9 cellular contexts compared by ENCODE assay signal in genomic region chr2:232230557-232230956, GRCh38.
DNase-seq lines count a peak whose midpoint lies in the region; ATAC-seq and TF ChIP-seq lines count a peak whose summit lies in the region.
"Had no signal": no experiment of that assay in that cellular context is flagged by ENCODE, and none has a peak within 500 bp of the region (broad histone marks: within the 10 kb centered on the region; RNA-seq: fewer than 3 reads in every experiment).

No MANE protein-coding gene starts in this region.

- no peaks in the 10 kb centered on the region for H3K36me3 Mint-ChIP-seq in activated T-cell treated with anti-CD3 and anti-CD28 coated beads, Interleukin-2, amount 50 U/mL, for 72 hours (ENCODE audit: insufficient read depth in 2 of 2)

- peaks cover 13% of the 10 kb centered on the region for H3K4me1 Mint-ChIP-seq in activated T-cell treated with anti-CD3 and anti-CD28 coated beads, Interleukin-2, amount 50 U/mL, for 72 hours (ENCODE audit: low read depth)

- no peak overlapping the region for H3K27ac ChIP-seq in DND-41 (ENCODE audit: low read length)
- no peak overlapping the region for H3K27ac ChIP-seq in left lung

- H3K27me3 ChIP-seq in DND-41 (ENCODE audit: insufficient read depth, low read length, poor library complexity) (no peaks in the 10 kb centered on the region), left lung (no peaks in the 10 kb centered on the region)
- H3K27me3 ChIP-seq: heart right ventricle had no signal

- H3K4me3 ChIP-seq in DND-41 (ENCODE audit: low read depth in 1 of 2, low read length in 2 of 2) (no peak overlapping the region), left lung (no peak overlapping the region)
- H3K4me3 ChIP-seq: heart right ventricle had no signal

- no peak overlapping the region for H2AFZ ChIP-seq in DND-41 (ENCODE audit: low read depth, low read length)

- no peak overlapping the region for H3K4me3 Mint-ChIP-seq in activated T-cell treated with anti-CD3 and anti-CD28 coated beads, Interleukin-2, amount 50 U/mL, for 72 hours

- ATAC-seq in DND-41 (ENCODE audit: insufficient read depth, low read depth) (no peak), left lobe of liver (peak; percentile 53), left lung (no peak), GM21737 (IDR thresholded peaks at IDR 0.05; ENCODE audit: unreplicated experiment) (no peak), HG03571 (IDR thresholded peaks at IDR 0.05; ENCODE audit: unreplicated experiment) (no peak)
- peak; percentile 37 to 66 for ATAC-seq in activated T-cell treated with anti-CD3 and anti-CD28 coated beads, Interleukin-2, amount 50 U/mL, for 72 hours (replicated peaks in 1 of 2)

- no peaks in the 10 kb centered on the region for H4K20me1 ChIP-seq in DND-41 (ENCODE audit: insufficient read depth, low read length)

- no peak overlapping the region for H3K27ac Mint-ChIP-seq in activated T-cell treated with anti-CD3 and anti-CD28 coated beads, Interleukin-2, amount 50 U/mL, for 72 hours

- no peaks in the 10 kb centered on the region for H3K79me2 ChIP-seq in DND-41 (ENCODE audit: insufficient read depth, low read length)

- H3K4me1 ChIP-seq in DND-41 (ENCODE audit: insufficient read depth, low read length) (peaks cover 11% of the 10 kb centered on the region), left lung (peaks cover 0 to 1% of the 10 kb centered on the region in 2 donors)

- intact Hi-C loops in left lung (cut with DNase I) = no loop called here

- DNase-seq in DND-41 = peak; percentile 26
- peak; percentile 28 for DNase-seq in HT-29 (ENCODE audit: low spot score)
- DNase-seq in activated T-cell treated with anti-CD3 and anti-CD28 coated beads, Interleukin-2, amount 50 U/mL, for 72 hours = peak; percentile 41 to 44
- no peak for DNase-seq in left lobe of liver (ENCODE audit: low spot score)
- no peak for DNase-seq in left lung
- no peak for DNase-seq in NCI-H1417 treated with DMSO at 0.1 percent for 48 hours (lab: John Stamatoyannopoulos, UW)
- DNase-seq: heart right ventricle had no signal

- TF ChIP-seq CTCF in DND-41 (IDR thresholded peaks at IDR 0.05; ENCODE audit: borderline replicate concordance, extremely low read depth, low read length, poor library complexity, severe bottlenecking) = peak; percentile 44
- TF ChIP-seq CTCF in left lung (IDR thresholded peaks at IDR 0.05) = no peak

- no peak overlapping the region for H3K9ac ChIP-seq in DND-41 (ENCODE audit: low read depth, low read length)

- H3K9me3 Mint-ChIP-seq in activated T-cell treated with anti-CD3 and anti-CD28 coated beads, Interleukin-2, amount 50 U/mL, for 72 hours = no peaks in the 10 kb centered on the region

- H3K36me3 ChIP-seq in DND-41 (ENCODE audit: insufficient read depth, low read length) (no peaks in the 10 kb centered on the region), left lung (no peaks in the 10 kb centered on the region)
- H3K36me3 ChIP-seq: heart right ventricle had no signal

- no peak overlapping the region for H3K4me2 ChIP-seq in DND-41 (ENCODE audit: insufficient read depth, low read length)

- H3K9me3 ChIP-seq in DND-41 (ENCODE audit: insufficient read depth, low read length, severe bottlenecking) = no peaks in the 10 kb centered on the region
- H3K9me3 ChIP-seq in left lung = no peaks in the 10 kb centered on the region
- H3K9me3 ChIP-seq: heart right ventricle had no signal

- no peaks in the 10 kb centered on the region for H3K27me3 Mint-ChIP-seq in activated T-cell treated with anti-CD3 and anti-CD28 coated beads, Interleukin-2, amount 50 U/mL, for 72 hours (ENCODE audit: low read depth)

Comparison
In these comparisons a context has a peak if more than half of its experiments do, and no peak if none do; other contexts are left out.
1. ATAC-seq: peak in activated T-cell treated with anti-CD3 and anti-CD28 coated beads, Interleukin-2, amount 50 U/mL, for 72 hours (2 of 2) and left lobe of liver (single experiment); none in DND-41 (single experiment), left lung (single experiment), GM21737 (single experiment) and HG03571 (single experiment).
2. DNase-seq: peak in DND-41 (single experiment), HT-29 (single experiment) and activated T-cell treated with anti-CD3 and anti-CD28 coated beads, Interleukin-2, amount 50 U/mL, for 72 hours (2 of 2); none in left lobe of liver (single experiment), left lung (0 of 2) and NCI-H1417 treated with DMSO at 0.1 percent for 48 hours (single experiment).